In the genomic region with DNA sequence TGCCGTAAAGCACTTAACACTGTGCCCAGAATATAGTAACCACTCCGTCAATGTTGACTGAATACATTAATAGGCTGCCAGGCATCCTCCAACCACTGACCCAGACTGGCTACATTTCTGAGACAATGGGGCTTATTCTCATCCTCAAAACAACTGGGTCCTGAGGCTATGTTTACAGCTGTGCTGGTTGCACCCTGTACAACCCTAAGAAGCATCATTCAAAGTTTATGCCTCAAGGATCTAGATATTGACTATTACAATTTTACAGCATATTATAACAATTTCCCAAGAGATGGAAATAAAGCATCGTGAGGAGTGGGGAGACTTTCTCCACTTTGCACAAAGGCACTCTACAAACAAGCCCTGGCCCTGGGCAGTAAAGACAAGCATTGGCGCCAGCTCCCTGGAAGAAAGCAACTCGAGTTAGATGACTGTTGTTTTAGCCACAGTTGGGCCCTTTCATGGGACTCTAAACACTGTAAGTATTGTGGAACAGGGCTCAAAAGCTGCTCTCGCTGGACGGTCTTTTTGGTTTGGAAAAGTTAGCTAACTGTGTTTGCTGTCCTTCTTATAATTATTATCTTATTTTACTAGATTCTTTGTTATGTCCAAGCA, we compare ENCODE assay signal across 18 cellular contexts.
"Had no signal": no experiment of that assay in that cellular context is flagged by ENCODE, and none has a peak within 500 bp of the region (broad histone marks: within the 10 kb centered on the region; RNA-seq: fewer than 3 reads in every experiment).

No MANE protein-coding gene starts in this region.

- ATAC-seq: activated T-helper 17 cell treated with anti-CD3 and anti-CD28 coated beads, Interleukin-2, amount 50 U/mL, for 72 hours; body of pancreas; gastrocnemius medialis; stimulated activated effector memory CD8-positive, alpha-beta T cell treated with anti-CD3 and anti-CD28 coated beads, Interleukin-12 subunit alpha, Interleukin-12 subunit beta, amount 100 ng/mL, for 72 hours; T-cell had no signal

- H3K27me3 Mint-ChIP-seq: activated T-helper 17 cell treated with anti-CD3 and anti-CD28 coated beads, Interleukin-2, amount 50 U/mL, for 72 hours; T-cell had no signal

- H3K36me3 Mint-ChIP-seq: stimulated activated effector memory CD8-positive, alpha-beta T cell treated with anti-CD3 and anti-CD28 coated beads, Interleukin-12 subunit alpha, Interleukin-12 subunit beta, amount 100 ng/mL, for 72 hours had no signal

- H3K27ac ChIP-seq: body of pancreas, coronary artery, gastrocnemius medialis, vagina had no signal

- DNase-seq: activated CD4-positive, CD25-positive, alpha-beta regulatory T cell treated with anti-CD3 and anti-CD28 coated beads, Interleukin-2, amount 50 U/mL, for 72 hours; activated naive CD4-positive, alpha-beta T cell treated with anti-CD3 and anti-CD28 coated beads, Interleukin-2, amount 10 ng/mL, durations not matched to agents 7 days and 5 days; activated T-cell treated with anti-CD3 and anti-CD28 coated beads for 4 hours; body of pancreas; central memory CD4-positive, alpha-beta T cell; effector memory CD4-positive, alpha-beta T cell; gastrocnemius medialis; kidney; mesendoderm; SK-N-SH; stimulated activated CD4-positive, alpha-beta T cell treated with anti-CD3 and anti-CD28 coated beads, Interleukin-12 subunit alpha, Interleukin-12 subunit beta, amount 100 ng/mL, for 4 hours; T-cell; T-helper 9 cell had no signal

- H3K9me3 Mint-ChIP-seq: nephron had no signal

- H3K27ac Mint-ChIP-seq: activated naive CD4-positive, alpha-beta T cell treated with anti-CD3 and anti-CD28 coated beads, Interleukin-2, amount 10 ng/mL, durations not matched to agents 7 days and 5 days; activated T-helper 17 cell treated with anti-CD3 and anti-CD28 coated beads, Interleukin-2, amount 50 U/mL, for 72 hours; nephron; stimulated activated effector memory CD8-positive, alpha-beta T cell treated with anti-CD3 and anti-CD28 coated beads, Interleukin-12 subunit alpha, Interleukin-12 subunit beta, amount 100 ng/mL, for 72 hours; T-cell had no signal

- H3K4me3 Mint-ChIP-seq: activated naive CD4-positive, alpha-beta T cell treated with anti-CD3 and anti-CD28 coated beads, Interleukin-2, amount 10 ng/mL, durations not matched to agents 7 days and 5 days; activated T-helper 17 cell treated with anti-CD3 and anti-CD28 coated beads, Interleukin-2, amount 50 U/mL, for 72 hours; nephron; stimulated activated effector memory CD8-positive, alpha-beta T cell treated with anti-CD3 and anti-CD28 coated beads, Interleukin-12 subunit alpha, Interleukin-12 subunit beta, amount 100 ng/mL, for 72 hours; T-cell had no signal
